19 cellular contexts compared by ENCODE assay signal in the genomic region with DNA sequence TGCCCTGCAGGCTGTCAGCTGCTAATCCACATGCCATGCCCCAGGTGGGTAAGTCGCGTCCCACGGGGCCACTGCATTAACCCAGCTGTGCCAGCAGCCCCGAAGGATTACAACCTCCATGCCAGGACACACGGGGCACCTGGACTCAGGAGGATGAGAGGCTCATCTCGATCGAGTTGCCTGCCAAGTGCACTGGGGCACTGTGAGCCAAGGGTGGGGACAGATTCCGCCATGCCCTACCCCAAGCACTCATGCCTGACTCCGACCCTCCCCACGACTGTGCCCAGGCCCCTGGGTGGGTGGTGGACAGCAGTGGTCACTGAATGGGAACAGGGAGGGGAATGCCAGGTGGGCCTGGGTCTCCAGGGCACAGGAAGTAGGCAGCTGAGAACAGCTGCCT.
"Had no signal": no experiment of that assay in that cellular context is flagged by ENCODE, and none has a peak within 500 bp of the region (broad histone marks: within the 10 kb centered on the region; RNA-seq: fewer than 3 reads in every experiment).

No MANE protein-coding gene starts in this region.

- H3K27me3 ChIP-seq: dorsolateral prefrontal cortex, gastrocnemius medialis, stomach, vagina had no signal

- H3K36me3 ChIP-seq: vagina had no signal

- DNase-seq: cortex of kidney; effector memory CD4-positive, alpha-beta T cell; gastrocnemius medialis; heart right ventricle; left ventricle myocardium inferior; mucosa of descending colon; naive thymus-derived CD8-positive, alpha-beta T cell; right cardiac atrium; stimulated activated CD4-positive, alpha-beta T cell treated with anti-CD3 and anti-CD28 coated beads, Interleukin-2, amount 100 ng/mL, for 24 hours; stimulated activated CD4-positive, alpha-beta T cell treated with anti-CD3 and anti-CD28 coated beads, Interleukin-4, amount 100 ng/mL, for 4 hours; stimulated activated naive CD4-positive, alpha-beta T cell; stomach; substantia nigra; trophoblast cell had no signal

- H3K27ac ChIP-seq: dorsolateral prefrontal cortex, gastrocnemius medialis, heart right ventricle, left ventricle myocardium inferior, stomach, vagina had no signal

- ATAC-seq: esophagus mucosa; gastrocnemius medialis; heart right ventricle; mucosa of descending colon; naive thymus-derived CD8-positive, alpha-beta T cell; right cardiac atrium had no signal

- H3K4me3 ChIP-seq: dorsolateral prefrontal cortex, gastrocnemius medialis, heart right ventricle, left ventricle myocardium inferior, mucosa of descending colon, stomach, vagina had no signal

- H3K9me3 ChIP-seq: gastrocnemius medialis, heart right ventricle, left ventricle myocardium inferior, mucosa of descending colon, stomach, vagina had no signal

- H3K4me1 ChIP-seq: gastrocnemius medialis, left ventricle myocardium inferior, stomach, vagina had no signal

- FAIRE-seq: endometrium, keratinocyte had no signal
